In the genomic region with DNA sequence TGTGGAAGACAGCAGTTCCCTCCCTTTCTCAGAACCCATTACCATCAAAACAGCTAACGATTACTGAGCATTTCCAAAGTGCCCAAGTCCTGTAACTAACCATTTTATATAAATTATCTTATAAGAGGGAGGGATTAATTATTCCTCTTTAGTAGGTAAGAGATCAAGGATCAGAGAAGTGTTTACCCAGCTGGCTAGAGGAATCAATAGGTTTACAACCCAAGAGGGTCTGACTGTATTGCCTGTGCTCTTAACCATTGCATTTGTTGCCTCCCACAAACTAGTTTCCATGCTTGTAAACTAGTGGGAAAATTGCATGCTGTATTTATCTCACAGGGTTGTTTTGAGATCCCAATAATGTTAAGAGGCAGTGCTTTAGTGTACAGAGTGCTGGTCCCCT, we compare ENCODE assay signal across 13 cellular contexts. TPM values are rescaled to one million over a fixed set of nuclear protein-coding genes. Genes with fewer than 3 reads are reported as not detected.
A peak's percentile ranks its signal among the peaks of the same experiment; 100 is the strongest.
DNase-seq lines count a peak whose midpoint lies in the region; ATAC-seq and TF ChIP-seq lines count a peak whose summit lies in the region.
"Had no signal": no experiment of that assay in that cellular context is flagged by ENCODE, and none has a peak within 500 bp of the region (broad histone marks: within the 10 kb centered on the region; RNA-seq: fewer than 3 reads in every experiment).

No MANE protein-coding gene starts in this region.

- H3K4me1 Mint-ChIP-seq in activated naive CD4-positive, alpha-beta T cell treated with anti-CD3 and anti-CD28 coated beads for 36 hours (ENCODE audit: low read depth), result peaks cover 30% of the 10 kb centered on the region
- peaks cover 38% of the 10 kb centered on the region for H3K4me1 Mint-ChIP-seq in activated naive CD8-positive, alpha-beta T cell treated with anti-CD3 and anti-CD28 coated beads, Interleukin-2, amount 50 U/mL, for 24 hours
- H3K4me1 Mint-ChIP-seq in stimulated activated effector memory CD8-positive, alpha-beta T cell treated with anti-CD3 and anti-CD28 coated beads, Interleukin-12 subunit alpha, Interleukin-12 subunit beta, amount 100 ng/mL, for 72 hours, result peaks cover 27% of the 10 kb centered on the region

- no peak for ATAC-seq in activated naive CD8-positive, alpha-beta T cell treated with anti-CD3 and anti-CD28 coated beads, Interleukin-2, amount 50 U/mL, for 24 hours
- no peak for ATAC-seq in stimulated activated effector memory CD8-positive, alpha-beta T cell treated with anti-CD3 and anti-CD28 coated beads, Interleukin-12 subunit alpha, Interleukin-12 subunit beta, amount 100 ng/mL, for 72 hours
- ATAC-seq in GM21367 (IDR thresholded peaks at IDR 0.05; ENCODE audit: unreplicated experiment), result no peak
- no peak for ATAC-seq in aorta (ENCODE audit: low FRiP score)

- peak overlapping the region; percentile 55 for H3K4me3 Mint-ChIP-seq in activated naive CD4-positive, alpha-beta T cell treated with anti-CD3 and anti-CD28 coated beads for 36 hours
- peak overlapping the region; percentile 63 for H3K4me3 Mint-ChIP-seq in activated naive CD8-positive, alpha-beta T cell treated with anti-CD3 and anti-CD28 coated beads, Interleukin-2, amount 50 U/mL, for 24 hours
- H3K4me3 Mint-ChIP-seq in stimulated activated effector memory CD8-positive, alpha-beta T cell treated with anti-CD3 and anti-CD28 coated beads, Interleukin-12 subunit alpha, Interleukin-12 subunit beta, amount 100 ng/mL, for 72 hours, result peak overlapping the region; percentile 68

- 64 to 70% methylated on average over 1 of the region's 1 CpG for WGBS in tibial nerve, 2 donors
- WGBS in aorta, 2 donors, result 79 to 81% methylated on average over 1 of the region's 1 CpG

- TF ChIP-seq POLR2A in tibial nerve (IDR thresholded peaks at IDR 0.05), result no peak

- H3K4me1 ChIP-seq in tibial nerve, result peaks cover 0 to 27% (median 12%) of the 10 kb centered on the region in 4 donors
- peaks cover 2 to 9% of the 10 kb centered on the region in 2 donors for H3K4me1 ChIP-seq in aorta (ENCODE audit: control insufficient read depth in 1 of 2, insufficient read depth in 2 of 2, low read length in 2 of 2)

- H3K9me3 ChIP-seq in tibial nerve, result peaks cover 0 to 8% (median 0%) of the 10 kb centered on the region in 4 donors
- no peaks in the 10 kb centered on the region for H3K9me3 ChIP-seq in aorta (ENCODE audit: control insufficient read depth, low read length)

- no peak overlapping the region for H3K27ac Mint-ChIP-seq in activated naive CD4-positive, alpha-beta T cell treated with anti-CD3 and anti-CD28 coated beads for 36 hours
- H3K27ac Mint-ChIP-seq in activated naive CD8-positive, alpha-beta T cell treated with anti-CD3 and anti-CD28 coated beads, Interleukin-2, amount 50 U/mL, for 24 hours, result peak overlapping the region; percentile 65
- H3K27ac Mint-ChIP-seq in stimulated activated effector memory CD8-positive, alpha-beta T cell treated with anti-CD3 and anti-CD28 coated beads, Interleukin-12 subunit alpha, Interleukin-12 subunit beta, amount 100 ng/mL, for 72 hours, result peak overlapping the region; percentile 52

- H3K27ac ChIP-seq in tibial nerve, result no peak overlapping the region
- H3K27ac ChIP-seq in aorta (ENCODE audit: low read depth in 1 of 2, low read length in 2 of 2), result peak overlapping the region in 1 of 2 donors; percentile 21
- H3K27ac ChIP-seq: BLaER1, Peyer's patch, skin epidermis had no signal

- CTCF ChIA-PET in activated naive CD4-positive, alpha-beta T cell treated with anti-CD3 and anti-CD28 coated beads for 36 hours (lab: Charles Lee), result interaction anchor here (1.0 to 2.3 kb wide), 3 partner anchors 31 to 46 kb away, joined by 3 to 7 read pairs (median 6); no protein-coding TSS in a partner anchor

- no peak for DNase-seq in activated naive CD4-positive, alpha-beta T cell treated with anti-CD3 and anti-CD28 coated beads for 36 hours
- DNase-seq in activated naive CD4-positive, alpha-beta T cell (lab: John Stamatoyannopoulos, UW), result no peak
- DNase-seq in NCI-H2029 (lab: John Stamatoyannopoulos, UW), result peak; percentile 48
- DNase-seq in activated naive CD8-positive, alpha-beta T cell treated with anti-CD3 and anti-CD28 coated beads, Interleukin-2, amount 50 U/mL, for 24 hours, result no peak
- no peak for DNase-seq in stimulated activated effector memory CD8-positive, alpha-beta T cell treated with anti-CD3 and anti-CD28 coated beads, Interleukin-12 subunit alpha, Interleukin-12 subunit beta, amount 100 ng/mL, for 72 hours (ENCODE audit: low spot score in 2 of 2)
- no peak for DNase-seq in tibial nerve (ENCODE audit: low spot score in 2 of 2)
- no peak for DNase-seq in aorta
- DNase-seq: cortex of kidney, Peyer's patch had no signal

- H3K27me3 ChIP-seq in tibial nerve, result no peaks in the 10 kb centered on the region
- no peaks in the 10 kb centered on the region for H3K27me3 ChIP-seq in aorta (ENCODE audit: control insufficient read depth in 1 of 2, insufficient read depth in 2 of 2, low read length in 1 of 2)
- H3K27me3 ChIP-seq: Peyer's patch had no signal

- no peak for TF ChIP-seq CTCF in tibial nerve (IDR thresholded peaks at IDR 0.05)

- TF ChIP-seq EP300 in tibial nerve (IDR thresholded peaks at IDR 0.05), result no peak

- intact Hi-C loops in activated naive CD4-positive, alpha-beta T cell treated with anti-CD3 and anti-CD28 coated beads for 36 hours (cut with micrococcal nuclease), result no loop called here
- intact Hi-C loops in aorta (cut with DNase I), result no loop called here

- H3K36me3 Mint-ChIP-seq in activated naive CD4-positive, alpha-beta T cell treated with anti-CD3 and anti-CD28 coated beads for 36 hours (ENCODE audit: low read depth), result peaks cover 28% of the 10 kb centered on the region
- peaks cover 28% of the 10 kb centered on the region for H3K36me3 Mint-ChIP-seq in activated naive CD8-positive, alpha-beta T cell treated with anti-CD3 and anti-CD28 coated beads, Interleukin-2, amount 50 U/mL, for 24 hours (ENCODE audit: low read depth)
- no peaks in the 10 kb centered on the region for H3K36me3 Mint-ChIP-seq in stimulated activated effector memory CD8-positive, alpha-beta T cell treated with anti-CD3 and anti-CD28 coated beads, Interleukin-12 subunit alpha, Interleukin-12 subunit beta, amount 100 ng/mL, for 72 hours

- peaks cover 0 to 9% (median 0%) of the 10 kb centered on the region in 3 donors for H3K36me3 ChIP-seq in tibial nerve
- peaks cover 0 to 2% of the 10 kb centered on the region in 2 donors for H3K36me3 ChIP-seq in aorta (ENCODE audit: control insufficient read depth in 1 of 2, insufficient read depth in 2 of 2, low read length in 1 of 2)

- H3K27me3 Mint-ChIP-seq in activated naive CD4-positive, alpha-beta T cell treated with anti-CD3 and anti-CD28 coated beads for 36 hours (ENCODE audit: low read depth), result peaks cover 5% of the 10 kb centered on the region
- H3K27me3 Mint-ChIP-seq in activated naive CD8-positive, alpha-beta T cell treated with anti-CD3 and anti-CD28 coated beads, Interleukin-2, amount 50 U/mL, for 24 hours, result peaks cover 7% of the 10 kb centered on the region

- peaks cover 23% of the 10 kb centered on the region for H3K9me3 Mint-ChIP-seq in activated naive CD4-positive, alpha-beta T cell treated with anti-CD3 and anti-CD28 coated beads for 36 hours
- H3K9me3 Mint-ChIP-seq in activated naive CD8-positive, alpha-beta T cell treated with anti-CD3 and anti-CD28 coated beads, Interleukin-2, amount 50 U/mL, for 24 hours, result peaks cover 19% of the 10 kb centered on the region
- peaks cover 10% of the 10 kb centered on the region for H3K9me3 Mint-ChIP-seq in stimulated activated effector memory CD8-positive, alpha-beta T cell treated with anti-CD3 and anti-CD28 coated beads, Interleukin-12 subunit alpha, Interleukin-12 subunit beta, amount 100 ng/mL, for 72 hours

- no peak overlapping the region for H3K4me3 ChIP-seq in tibial nerve
- H3K4me3 ChIP-seq in aorta (ENCODE audit: low read length in 2 of 2), result no peak overlapping the region
- H3K4me3 ChIP-seq: BLaER1, Peyer's patch, skin epidermis had no signal

RNA-seq across cellular contexts. Expression of gene DBNDD2, which starts 3.7 kb away (rescaled TPM):
- total RNA-seq in activated naive CD4-positive, alpha-beta T cell treated with anti-CD3 and anti-CD28 coated beads for 36 hours, result 10 to 100 TPM; 55.3 to 56.7 TPM
- total RNA-seq in tibial nerve (10 to 100 TPM; 36.3 to 63.3 (median 51.1) TPM), aorta (100 to 1,000 TPM; 104 to 123 TPM)
- polyA plus RNA-seq in aorta, result 100 to 1,000 TPM; 140 to 231 TPM

RNA-seq across cellular contexts. Expression of gene PIGT, which starts 11.5 kb away (rescaled TPM):
- 10 to 100 TPM; 37.7 to 43.8 TPM for total RNA-seq in activated naive CD4-positive, alpha-beta T cell treated with anti-CD3 and anti-CD28 coated beads for 36 hours
- total RNA-seq in tibial nerve (10 to 100 TPM; 54.6 to 82.8 (median 69.7) TPM), aorta (100 to 1,000 TPM; 113 TPM)
- polyA plus RNA-seq in aorta, result 100 to 1,000 TPM in 1 of 2 donors, 10 to 100 TPM in 1; 69.0 to 151 TPM

RNA-seq across cellular contexts. Expression of gene TP53TG5, which starts 26.3 kb away (rescaled TPM):
- 1 to 10 TPM in 1 of 2 experiments, under 1 TPM in 1; 0.59 to 1.0 TPM for total RNA-seq in activated naive CD4-positive, alpha-beta T cell treated with anti-CD3 and anti-CD28 coated beads for 36 hours
- total RNA-seq in tibial nerve (not detected), aorta (under 1 TPM; 0.66 to 0.91 TPM)
- polyA plus RNA-seq in aorta, result not detected
- total RNA-seq: fibroblast of villous mesenchyme, Peyer's patch had no signal

RNA-seq across cellular contexts. Expression of gene SYS1, which starts 41.5 kb away (rescaled TPM):
- 10 to 100 TPM; 24.0 to 26.0 TPM for total RNA-seq in activated naive CD4-positive, alpha-beta T cell treated with anti-CD3 and anti-CD28 coated beads for 36 hours
- total RNA-seq in tibial nerve (10 to 100 TPM; 19.2 to 35.6 (median 25.2) TPM), aorta (10 to 100 TPM; 20.3 to 25.0 TPM)
- 10 to 100 TPM; 14.3 to 14.4 TPM for polyA plus RNA-seq in aorta

RNA-seq across cellular contexts. Expression of gene SDC4, which starts 56.2 kb away (rescaled TPM):
- total RNA-seq in activated naive CD4-positive, alpha-beta T cell treated with anti-CD3 and anti-CD28 coated beads for 36 hours, result 10 to 100 TPM; 28.4 to 31.4 TPM
- total RNA-seq in tibial nerve, result 10 to 100 TPM; 41.2 to 72.5 (median 63.4) TPM
- 100 to 1,000 TPM in 1 of 2 donors, 10 to 100 TPM in 1; 51.2 to 114 TPM for total RNA-seq in aorta
- 10 to 100 TPM; 19.2 to 50.6 TPM for polyA plus RNA-seq in aorta
